7 cellular contexts compared by ENCODE assay signal in genomic region chr1:228691926-228692325, GRCh38. TPM values are rescaled to one million over a fixed set of nuclear protein-coding genes. Genes with fewer than 3 reads are reported as not detected.
DNase-seq lines count a peak whose midpoint lies in the region; ATAC-seq and TF ChIP-seq lines count a peak whose summit lies in the region.

No MANE protein-coding gene starts in this region.

- H2AFZ ChIP-seq in Loucy (ENCODE audit: low read length), result no peak overlapping the region

- H3K36me3 Mint-ChIP-seq in activated T-helper 17 cell treated with anti-CD3 and anti-CD28 coated beads, Interleukin-2, amount 50 U/mL, for 72 hours (ENCODE audit: low read depth), result no peaks in the 10 kb centered on the region

- H3K4me2 ChIP-seq in Loucy (ENCODE audit: low read depth, low read length, poor library complexity, severe bottlenecking), result no peak overlapping the region

- no peaks in the 10 kb centered on the region for H3K4me1 ChIP-seq in Loucy (ENCODE audit: insufficient read depth, low read length, poor library complexity, severe bottlenecking)

- H4K20me1 ChIP-seq in Loucy (ENCODE audit: insufficient read depth, low read length, poor library complexity, severe bottlenecking), result no peaks in the 10 kb centered on the region

- H3F3A ChIP-seq in Loucy (ENCODE audit: low read depth), result no peaks in the 10 kb centered on the region

- H3K9me3 Mint-ChIP-seq in activated T-helper 17 cell treated with anti-CD3 and anti-CD28 coated beads, Interleukin-2, amount 50 U/mL, for 72 hours, result no peaks in the 10 kb centered on the region

- H3K79me2 ChIP-seq in Loucy (ENCODE audit: insufficient read depth, low read length), result no peaks in the 10 kb centered on the region

- DNase-seq in G401 (ENCODE audit: low spot score) (peak; percentile 26), RPMI7951 (ENCODE audit: low read depth) (peak; percentile 15), fibroblast of mammary gland (ENCODE audit: low read depth) (peak; percentile 58), pons (ENCODE audit: low spot score) (peak; percentile 65)
- no peak for DNase-seq in activated naive CD4-positive, alpha-beta T cell treated with anti-CD3 and anti-CD28 coated beads, Interleukin-2, amount 50 U/mL, for 16 hours

- H3K9ac ChIP-seq in Loucy (ENCODE audit: low read depth, low read length, poor library complexity, severe bottlenecking), result no peak overlapping the region

- H3K27ac Mint-ChIP-seq in activated T-helper 17 cell treated with anti-CD3 and anti-CD28 coated beads, Interleukin-2, amount 50 U/mL, for 72 hours, result no peak overlapping the region

- H3K27me3 ChIP-seq in Loucy (ENCODE audit: insufficient read depth, low read length, poor library complexity, severe bottlenecking), result no peaks in the 10 kb centered on the region

- peaks cover 8% of the 10 kb centered on the region for H3K4me1 Mint-ChIP-seq in activated T-helper 17 cell treated with anti-CD3 and anti-CD28 coated beads, Interleukin-2, amount 50 U/mL, for 72 hours

- in situ Hi-C loops in G401 (cut with HindIII; ENCODE audit: low sequenced_read_pairs), result no loop called here

- H3K4me3 ChIP-seq in Loucy (ENCODE audit: low read length, poor library complexity, severe bottlenecking) (no peak overlapping the region), fibroblast of mammary gland (ENCODE audit: control insufficient read depth, low read depth, low read length) (no peak overlapping the region)

- H3K4me3 Mint-ChIP-seq in activated T-helper 17 cell treated with anti-CD3 and anti-CD28 coated beads, Interleukin-2, amount 50 U/mL, for 72 hours, result no peak overlapping the region

- TF ChIP-seq CTCF in Loucy (conservative IDR thresholded peaks at IDR 0.05; ENCODE audit: low read length), result peak; percentile 65
- peak; percentile 33 for TF ChIP-seq CTCF in fibroblast of mammary gland (conservative IDR thresholded peaks at IDR 0.05; ENCODE audit: control insufficient read depth, insufficient read depth, low read depth, low read length)

- no peaks in the 10 kb centered on the region for H3K9me3 ChIP-seq in Loucy (ENCODE audit: insufficient read depth, low read depth, low read length)

- H3K9me2 ChIP-seq in Loucy (replicated peaks; ENCODE audit: low read depth, low read length), result no peaks in the 10 kb centered on the region

- no peak for ATAC-seq in activated T-helper 17 cell treated with anti-CD3 and anti-CD28 coated beads, Interleukin-2, amount 50 U/mL, for 72 hours (replicated peaks)

- H3K36me3 ChIP-seq in Loucy (ENCODE audit: insufficient read depth, low read length), result no peaks in the 10 kb centered on the region

- H3K27me3 Mint-ChIP-seq in activated T-helper 17 cell treated with anti-CD3 and anti-CD28 coated beads, Interleukin-2, amount 50 U/mL, for 72 hours, result peaks cover 7% of the 10 kb centered on the region

RNA-seq across cellular contexts. Expression of gene RHOU, which starts 43.4 kb away (rescaled TPM):
- 0.54 and 1.8 TPM in 2 replicates for total RNA-seq in G401 (2014; rRNA removed; shearing (Covaris generic))
- total RNA-seq in RPMI7951 (2014; rRNA removed; shearing (Covaris generic)), result 0.24 and 0.59 TPM in 2 replicates
- 1 to 10 TPM; 1.4 to 2.1 TPM for total RNA-seq in activated T-helper 17 cell treated with anti-CD3 and anti-CD28 coated beads, Interleukin-2, amount 50 U/mL, for 72 hours
